In genomic region chr17:2041561-2042354, GRCh38 we compare ENCODE assay signal across 8 cellular contexts. TPM values are rescaled to one million over a fixed set of nuclear protein-coding genes. Genes with fewer than 3 reads are reported as not detected.
DNase-seq lines count a peak whose midpoint lies in the region; ATAC-seq, FAIRE-seq and TF ChIP-seq lines count a peak whose summit lies in the region.

TSS of gene OVCA2 (plus strand) at chr17:2042022. CDS start at chr17:2042048, 26 bp downstream.

- no peaks in the 10 kb centered on the region for H3K9me1 ChIP-seq in endothelial cell of umbilical vein (replicated peaks; ENCODE audit: control insufficient read depth, extremely low read depth, insufficient read depth, low read length)

- peak within 1 kb of the TSS; percentile 76 for H3K27ac ChIP-seq in HUES6 (ENCODE audit: low read depth, low read length)
- H3K27ac ChIP-seq in OCI-LY1 (ENCODE audit: low read depth, low read length, poor library complexity, severe bottlenecking) = peak within 1 kb of the TSS; percentile 26
- H3K27ac ChIP-seq in endothelial cell of umbilical vein (ENCODE audit: insufficient read depth, low read depth, low read length) = peak within 1 kb of the TSS; percentile 80

- no peaks in the 10 kb centered on the region for H3K9me2 ChIP-seq in OCI-LY1 (ENCODE audit: low read depth, low read length)

- peaks cover 8% of the 10 kb centered on the region for H3K27me3 ChIP-seq in HUES6 (ENCODE audit: control insufficient read depth, insufficient read depth, low read length)
- no peaks in the 10 kb centered on the region for H3K27me3 ChIP-seq in OCI-LY1 (ENCODE audit: insufficient read depth, low read length)
- H3K27me3 ChIP-seq in endothelial cell of umbilical vein (ENCODE audit: control insufficient read depth in 2 of 2, insufficient read depth in 2 of 2, low read length in 2 of 2) = no peaks in the 10 kb centered on the region
- H3K27me3 ChIP-seq in mononuclear cell (ENCODE audit: insufficient read depth, low read length) = no peaks in the 10 kb centered on the region

- H3K9ac ChIP-seq in HUES6 (ENCODE audit: low read length) (peak within 1 kb of the TSS; percentile 88), OCI-LY1 (ENCODE audit: low read length) (peak within 1 kb of the TSS; percentile 89), endothelial cell of umbilical vein (replicated peaks; ENCODE audit: extremely low read depth, insufficient read depth, low read length) (peak within 1 kb of the TSS; percentile 92)

- intact Hi-C loops in endothelial cell of umbilical vein (cut with micrococcal nuclease) = loop anchor here (1.0 kb wide), 1 partner anchor 11 kb away; the partner anchor contains the start of gene DPH1

- H3K4me3 ChIP-seq in HUES6 (ENCODE audit: low read depth, low read length) = peak within 1 kb of the TSS; percentile 82
- peak within 1 kb of the TSS; percentile 83 for H3K4me3 ChIP-seq in OCI-LY1 (ENCODE audit: low read depth, low read length, poor library complexity, severe bottlenecking)
- peak within 1 kb of the TSS; percentile 50 to 90 (median 80) for H3K4me3 ChIP-seq in endothelial cell of umbilical vein (replicated peaks in 1 of 3; ENCODE audit: insufficient read depth in 1 of 3, low read depth in 1 of 3, low read length in 3 of 3)
- peak within 1 kb of the TSS; percentile 85 for H3K4me3 ChIP-seq in mononuclear cell (ENCODE audit: low read length)

- DNase-seq in D341Med (ENCODE audit: low spot score) (peak; percentile 90), endothelial cell of umbilical vein (ENCODE audit: low read depth, low spot score) (peak; percentile 93)
- DNase-seq in activated CD8-positive, alpha-beta memory T cell treated with anti-CD3 and anti-CD28 coated beads, Interleukin-2, amount 50 U/mL, for 48 hours = peak; percentile 97
- peak; percentile 95 for DNase-seq in stimulated activated CD8-positive, alpha-beta memory T cell treated with anti-CD3 and anti-CD28 coated beads, Interleukin-4, amount 100 ng/mL, for 24 hours (ENCODE audit: low read depth)

- BruUV-seq in endothelial cell of umbilical vein (replicated peaks; lab: Mats Ljungman, UMichigan) = no TSS peak

- FAIRE-seq in endothelial cell of umbilical vein (lab: Jason Lieb, UNC) = peak; percentile 96

- H3K36me3 ChIP-seq in HUES6 (ENCODE audit: control insufficient read depth, insufficient read depth, low read length) (peaks cover 27% of the 10 kb centered on the region), OCI-LY1 (ENCODE audit: insufficient read depth, low read length) (peaks cover 44% of the 10 kb centered on the region), endothelial cell of umbilical vein (ENCODE audit: control insufficient read depth in 2 of 2, extremely low read depth in 1 of 2, insufficient read depth in 2 of 2, low read length in 2 of 2) (peaks cover 5 to 19% of the 10 kb centered on the region in 2 experiments)

- H3K9me3 ChIP-seq in HUES6 (ENCODE audit: control insufficient read depth, insufficient read depth, low read depth, low read length) (no peaks in the 10 kb centered on the region), OCI-LY1 (ENCODE audit: low read length) (no peaks in the 10 kb centered on the region), endothelial cell of umbilical vein (replicated peaks; ENCODE audit: control insufficient read depth, insufficient read depth, low read length) (no peaks in the 10 kb centered on the region), mononuclear cell (ENCODE audit: low read depth, low read length) (no peaks in the 10 kb centered on the region)

- H2AFZ ChIP-seq in OCI-LY1 (ENCODE audit: low read length) = no peak within 1 kb of the TSS
- peak within 1 kb of the TSS; percentile 95 for H2AFZ ChIP-seq in endothelial cell of umbilical vein (ENCODE audit: low read depth, low read length)

- H4K20me1 ChIP-seq in OCI-LY1 (ENCODE audit: insufficient read depth, low read length) (no peaks in the 10 kb centered on the region), endothelial cell of umbilical vein (replicated peaks; ENCODE audit: control insufficient read depth, extremely low read depth, insufficient read depth, low read length) (no peaks in the 10 kb centered on the region)

- H3K4me1 ChIP-seq in HUES6 (ENCODE audit: control insufficient read depth, insufficient read depth, low read length) (peaks cover 12% of the 10 kb centered on the region), OCI-LY1 (ENCODE audit: insufficient read depth, low read length, severe bottlenecking) (peaks cover 17% of the 10 kb centered on the region), endothelial cell of umbilical vein (ENCODE audit: control insufficient read depth, extremely low read depth, insufficient read depth, low read length) (peaks cover 7% of the 10 kb centered on the region), mononuclear cell (ENCODE audit: insufficient read depth, low read length) (peaks cover 19% of the 10 kb centered on the region)

- POLR2A ChIA-PET in endothelial cell of umbilical vein (lab: Charles Lee) = no interaction called here

- H3K79me2 ChIP-seq in OCI-LY1 (ENCODE audit: insufficient read depth, low read length) = no peaks in the 10 kb centered on the region
- peaks cover 17% of the 10 kb centered on the region for H3K79me2 ChIP-seq in endothelial cell of umbilical vein (ENCODE audit: control insufficient read depth, insufficient read depth, low read length)

- ATAC-seq in GM21381 (IDR thresholded peaks at IDR 0.05; ENCODE audit: unreplicated experiment) = peak; percentile 90

- CTCF ChIA-PET in endothelial cell of umbilical vein (lab: Charles Lee) = interaction anchor here (0.8 to 2.7 kb wide), 5 partner anchors 13 to 203 kb away, joined by 3 to 20 read pairs (median 3); partner anchors contain the start of gene RTN4RL1

- peak; percentile 87 for TF ChIP-seq POLR2A in endothelial cell of umbilical vein (IDR thresholded peaks at IDR 0.05; ENCODE audit: low read depth, low read length)

- H3F3A ChIP-seq in OCI-LY1 (ENCODE audit: insufficient read depth, low read length) = no peaks in the 10 kb centered on the region

- dilution Hi-C loops in endothelial cell of umbilical vein (cut with MboI; ENCODE audit: extremely low pct_ligation_motif_present, low sequenced_read_pairs) = no loop called here

- TF ChIP-seq CTCF in OCI-LY1 (IDR thresholded peaks at IDR 0.05; ENCODE audit: low read length) (peak; percentile 33), endothelial cell of umbilical vein (IDR thresholded peaks at IDR 0.05; ENCODE audit: extremely low read depth in 1 of 2, insufficient read depth in 1 of 2, low read depth in 1 of 2, low read length in 2 of 2) (peak; percentile 45 to 60)

- H3K4me2 ChIP-seq in OCI-LY1 (ENCODE audit: low read length) (peak within 1 kb of the TSS; percentile 90), endothelial cell of umbilical vein (ENCODE audit: insufficient read depth, low read length) (peak within 1 kb of the TSS; percentile 86)

TF ChIP-seq in endothelial cell of umbilical vein, 7 proteins besides CTCF, POLR2A, EP300 and RAD21:
- TF ChIP-seq JUN (IDR thresholded peaks at IDR 0.05; ENCODE audit: borderline replicate concordance, insufficient read depth, insufficient read length, low read depth) (no peak), EZH2 (IDR thresholded peaks at IDR 0.05; ENCODE audit: borderline replicate concordance, low read depth, low read length, severe bottlenecking) (no peak), POLR2AphosphoS5 (IDR thresholded peaks at IDR 0.05; ENCODE audit: insufficient read depth, low read depth, low read length) (peak; percentile 90), GATA2 (IDR thresholded peaks at IDR 0.05; ENCODE audit: insufficient read depth, insufficient read length, low read depth, low read length) (no peak), MAX (IDR thresholded peaks at IDR 0.05; ENCODE audit: insufficient read depth, insufficient read length) (no peak), MYC (IDR thresholded peaks at IDR 0.05; ENCODE audit: low read depth, low read length) (no peak), FOS (IDR thresholded peaks at IDR 0.05; ENCODE audit: borderline replicate concordance, insufficient read depth, low read length) (no peak)
TF ChIP-seq in endothelial cell of umbilical vein: peak in this region for 1.

RNA-seq across cellular contexts. Expression of gene OVCA2, which starts in this region (rescaled TPM):
- 40.9 and 41.3 TPM in 2 replicates for total RNA-seq in endothelial cell of umbilical vein
- 84.2 and 102 TPM in 2 replicates for polyA plus RNA-seq in endothelial cell of umbilical vein
- 62.0 and 68.4 TPM in 2 replicates for polyA plus RNA-seq in endothelial cell of umbilical vein (2011; cell fraction: cytosol; rRNA removed)
- polyA plus RNA-seq in endothelial cell of umbilical vein (2011; cell fraction: nucleus; rRNA removed) = 27.0 and 34.3 TPM in 2 replicates
- polyA plus RNA-seq in endothelial cell of umbilical vein (2012) = 40.7 and 40.8 TPM in 2 replicates
- polyA minus RNA-seq in endothelial cell of umbilical vein = 29.7 and 32.0 TPM in 2 replicates
- 24.1 TPM for polyA minus RNA-seq in endothelial cell of umbilical vein (2011; cell fraction: cytosol; rRNA and poly(A)+ RNA removed)
- polyA minus RNA-seq in endothelial cell of umbilical vein (2011; cell fraction: nucleus; rRNA and poly(A)+ RNA removed) = 4.8 and 6.6 TPM in 2 replicates
- total RNA-seq in mononuclear cell = 28.1 TPM

Comparison
In these comparisons a context has a peak if more than half of its experiments do, and no peak if none do; other contexts are left out.
1. Peak in every context shown above with its lines: DNase-seq, ATAC-seq, H3K4me3 ChIP-seq and H3K27ac ChIP-seq.
2. H3K27ac ChIP-seq: peak in every context shown above with its lines; median percentile 80 in endothelial cell of umbilical vein; 76 in HUES6; 26 in OCI-LY1.